9 cellular contexts compared by ENCODE assay signal in genomic region chr17:57004944-57005579, GRCh38. TPM values are rescaled to one million over a fixed set of nuclear protein-coding genes. Genes with fewer than 3 reads are reported as not detected.
A peak's percentile ranks its signal among the peaks of the same experiment; 100 is the strongest.
DNase-seq lines count a peak whose midpoint lies in the region; ATAC-seq and TF ChIP-seq lines count a peak whose summit lies in the region.
"Had no signal": no experiment of that assay in that cellular context is flagged by ENCODE, and none has a peak within 500 bp of the region (broad histone marks: within the 10 kb centered on the region; RNA-seq: fewer than 3 reads in every experiment).

No MANE protein-coding gene starts in this region.

- peaks cover 17% of the 10 kb centered on the region for H3K4me1 Mint-ChIP-seq in activated CD8-positive, alpha-beta memory T cell treated with anti-CD3 and anti-CD28 coated beads, Interleukin-2, amount 10 ng/mL, durations not matched to agents 7 days and 5 days
- peaks cover 16 to 18% of the 10 kb centered on the region in 2 donors for H3K4me1 Mint-ChIP-seq in effector memory CD8-positive, alpha-beta T cell (ENCODE audit: low read depth in 2 of 2)
- H3K4me1 Mint-ChIP-seq in activated CD4-positive, alpha-beta memory T cell treated with anti-CD3 and anti-CD28 coated beads for 36 hours (ENCODE audit: low read depth), result peaks cover 5% of the 10 kb centered on the region

- H3K27me3 ChIP-seq in thoracic aorta (replicated peaks; ENCODE audit: insufficient read depth), result no peaks in the 10 kb centered on the region

- no peak overlapping the region for H3K27ac ChIP-seq in thoracic aorta

- peaks cover 5 to 6% of the 10 kb centered on the region in 2 donors for H3K4me1 ChIP-seq in thoracic aorta (ENCODE audit: control insufficient read depth in 1 of 2, low read depth in 2 of 2)

- H3K36me3 ChIP-seq in thoracic aorta, result peaks cover 27% of the 10 kb centered on the region

- peak overlapping the region; percentile 42 for H3K27ac Mint-ChIP-seq in activated CD8-positive, alpha-beta memory T cell treated with anti-CD3 and anti-CD28 coated beads, Interleukin-2, amount 10 ng/mL, durations not matched to agents 7 days and 5 days
- peak overlapping the region in 1 of 2 donors; percentile 68 for H3K27ac Mint-ChIP-seq in effector memory CD8-positive, alpha-beta T cell
- no peak overlapping the region for H3K27ac Mint-ChIP-seq in activated CD4-positive, alpha-beta memory T cell treated with anti-CD3 and anti-CD28 coated beads for 36 hours

- intact Hi-C loops in activated CD4-positive, alpha-beta memory T cell treated with anti-CD3 and anti-CD28 coated beads for 36 hours (cut with micrococcal nuclease), result no loop called here

- CTCF ChIA-PET in activated CD8-positive, alpha-beta memory T cell treated with anti-CD3 and anti-CD28 coated beads, Interleukin-2, amount 10 ng/mL, durations not matched to agents 7 days and 5 days (lab: Charles Lee), result no interaction called here
- CTCF ChIA-PET in activated CD4-positive, alpha-beta memory T cell treated with anti-CD3 and anti-CD28 coated beads for 36 hours (lab: Charles Lee), result no interaction called here

- no peak overlapping the region for H3K4me3 ChIP-seq in thoracic aorta

- TF ChIP-seq CTCF in thoracic aorta (IDR thresholded peaks at IDR 0.05), result peak; percentile 54

- ATAC-seq in activated CD8-positive, alpha-beta memory T cell treated with anti-CD3 and anti-CD28 coated beads, Interleukin-2, amount 10 ng/mL, durations not matched to agents 7 days and 5 days, result peak; percentile 80
- peak; percentile 76 for ATAC-seq in HG02798 (IDR thresholded peaks at IDR 0.05; ENCODE audit: poor library complexity, unreplicated experiment)
- ATAC-seq in effector memory CD8-positive, alpha-beta T cell (replicated peaks), result peak; percentile 66
- ATAC-seq in thoracic aorta (ENCODE audit: insufficient number of reproducible peaks, low FRiP score, low read depth), result peak; percentile 57

- POLR2A ChIA-PET in activated CD4-positive, alpha-beta memory T cell treated with anti-CD3 and anti-CD28 coated beads for 36 hours (lab: Charles Lee), result no interaction called here

- H3K4me3 Mint-ChIP-seq in activated CD8-positive, alpha-beta memory T cell treated with anti-CD3 and anti-CD28 coated beads, Interleukin-2, amount 10 ng/mL, durations not matched to agents 7 days and 5 days, result no peak overlapping the region
- peak overlapping the region in 1 of 2 donors; percentile 29 for H3K4me3 Mint-ChIP-seq in effector memory CD8-positive, alpha-beta T cell
- H3K4me3 Mint-ChIP-seq in activated CD4-positive, alpha-beta memory T cell treated with anti-CD3 and anti-CD28 coated beads for 36 hours, result no peak overlapping the region
- H3K4me3 Mint-ChIP-seq: activated naive CD4-positive, alpha-beta T cell treated with anti-CD3 and anti-CD28 coated beads, Interleukin-2, amount 50 U/mL, for 24 hours had no signal

- H3K36me3 Mint-ChIP-seq in activated CD8-positive, alpha-beta memory T cell treated with anti-CD3 and anti-CD28 coated beads, Interleukin-2, amount 10 ng/mL, durations not matched to agents 7 days and 5 days, result peaks cover 10% of the 10 kb centered on the region
- peaks cover 5% of the 10 kb centered on the region for H3K36me3 Mint-ChIP-seq in effector memory CD8-positive, alpha-beta T cell (ENCODE audit: insufficient read depth)
- peaks cover 9% of the 10 kb centered on the region for H3K36me3 Mint-ChIP-seq in activated CD4-positive, alpha-beta memory T cell treated with anti-CD3 and anti-CD28 coated beads for 36 hours

- H3K9me3 Mint-ChIP-seq in activated CD8-positive, alpha-beta memory T cell treated with anti-CD3 and anti-CD28 coated beads, Interleukin-2, amount 10 ng/mL, durations not matched to agents 7 days and 5 days (ENCODE audit: low read depth), result no peaks in the 10 kb centered on the region
- no peaks in the 10 kb centered on the region for H3K9me3 Mint-ChIP-seq in effector memory CD8-positive, alpha-beta T cell
- H3K9me3 Mint-ChIP-seq in activated CD4-positive, alpha-beta memory T cell treated with anti-CD3 and anti-CD28 coated beads for 36 hours, result no peaks in the 10 kb centered on the region
- H3K9me3 Mint-ChIP-seq: activated naive CD4-positive, alpha-beta T cell treated with anti-CD3 and anti-CD28 coated beads, Interleukin-2, amount 50 U/mL, for 24 hours had no signal

- no peaks in the 10 kb centered on the region for H3K9me3 ChIP-seq in thoracic aorta

- H3K27me3 Mint-ChIP-seq in activated CD8-positive, alpha-beta memory T cell treated with anti-CD3 and anti-CD28 coated beads, Interleukin-2, amount 10 ng/mL, durations not matched to agents 7 days and 5 days, result no peaks in the 10 kb centered on the region
- H3K27me3 Mint-ChIP-seq in effector memory CD8-positive, alpha-beta T cell, result no peaks in the 10 kb centered on the region
- no peaks in the 10 kb centered on the region for H3K27me3 Mint-ChIP-seq in activated CD4-positive, alpha-beta memory T cell treated with anti-CD3 and anti-CD28 coated beads for 36 hours
- H3K27me3 Mint-ChIP-seq: activated naive CD4-positive, alpha-beta T cell treated with anti-CD3 and anti-CD28 coated beads, Interleukin-2, amount 50 U/mL, for 24 hours had no signal

- DNase-seq in activated CD8-positive, alpha-beta memory T cell treated with anti-CD3 and anti-CD28 coated beads, Interleukin-2, amount 10 ng/mL, durations not matched to agents 7 days and 5 days, result peak; percentile 50
- DNase-seq in activated CD8-positive, alpha-beta memory T cell treated with anti-CD3 and anti-CD28 coated beads for 24 hours, result no peak
- DNase-seq in NCI-H2107 treated with DMSO at 0.1 percent for 48 hours (lab: John Stamatoyannopoulos, UW; ENCODE audit: unreplicated experiment) (peak; percentile 82), thoracic aorta (ENCODE audit: low spot score) (no peak), activated gamma-delta T cell treated with Interleukin-2 at 50 U/mL for 16 hours (no peak)
- DNase-seq in effector memory CD8-positive, alpha-beta T cell, result no peak
- no peak for DNase-seq in activated CD4-positive, alpha-beta memory T cell treated with anti-CD3 and anti-CD28 coated beads for 36 hours

RNA-seq across cellular contexts. Expression of gene SCPEP1, which starts 27.1 kb away (rescaled TPM):
- 10 to 100 TPM; 21.0 to 47.6 TPM for total RNA-seq in activated CD8-positive, alpha-beta memory T cell treated with anti-CD3 and anti-CD28 coated beads, Interleukin-2, amount 10 ng/mL, durations not matched to agents 7 days and 5 days
- 100 to 1,000 TPM in 1 of 2 donors, 10 to 100 TPM in 1; 91.1 to 112 TPM for total RNA-seq in thoracic aorta
- total RNA-seq in activated CD4-positive, alpha-beta memory T cell treated with anti-CD3 and anti-CD28 coated beads for 36 hours, result 10 to 100 TPM; 17.9 to 24.9 TPM

RNA-seq across cellular contexts. Expression of gene COIL, which starts 44.2 kb away (rescaled TPM):
- 10 to 100 TPM; 16.6 to 21.3 TPM for total RNA-seq in activated CD8-positive, alpha-beta memory T cell treated with anti-CD3 and anti-CD28 coated beads, Interleukin-2, amount 10 ng/mL, durations not matched to agents 7 days and 5 days
- total RNA-seq in thoracic aorta, result 1 to 10 TPM; 5.0 to 9.9 TPM
- total RNA-seq in activated CD4-positive, alpha-beta memory T cell treated with anti-CD3 and anti-CD28 coated beads for 36 hours, result 10 to 100 TPM; 16.9 TPM

Comparison
In these comparisons a context has a peak if more than half of its experiments do, and no peak if none do; other contexts are left out.
1. DNase-seq: peak in activated CD8-positive, alpha-beta memory T cell treated with anti-CD3 and anti-CD28 coated beads, Interleukin-2, amount 10 ng/mL, durations not matched to agents 7 days and 5 days (single experiment) and NCI-H2107 treated with DMSO at 0.1 percent for 48 hours (single experiment); none in activated CD8-positive, alpha-beta memory T cell treated with anti-CD3 and anti-CD28 coated beads for 24 hours (single experiment), effector memory CD8-positive, alpha-beta T cell (0 of 3), thoracic aorta (single experiment), activated gamma-delta T cell treated with Interleukin-2 at 50 U/mL for 16 hours (single experiment) and activated CD4-positive, alpha-beta memory T cell treated with anti-CD3 and anti-CD28 coated beads for 36 hours (single experiment).
2. Peak in every context shown above with its lines, with median percentiles within 50 percentile points of each other: ATAC-seq.